ENCODE assay signal across 8 cellular contexts in the genomic region with DNA sequence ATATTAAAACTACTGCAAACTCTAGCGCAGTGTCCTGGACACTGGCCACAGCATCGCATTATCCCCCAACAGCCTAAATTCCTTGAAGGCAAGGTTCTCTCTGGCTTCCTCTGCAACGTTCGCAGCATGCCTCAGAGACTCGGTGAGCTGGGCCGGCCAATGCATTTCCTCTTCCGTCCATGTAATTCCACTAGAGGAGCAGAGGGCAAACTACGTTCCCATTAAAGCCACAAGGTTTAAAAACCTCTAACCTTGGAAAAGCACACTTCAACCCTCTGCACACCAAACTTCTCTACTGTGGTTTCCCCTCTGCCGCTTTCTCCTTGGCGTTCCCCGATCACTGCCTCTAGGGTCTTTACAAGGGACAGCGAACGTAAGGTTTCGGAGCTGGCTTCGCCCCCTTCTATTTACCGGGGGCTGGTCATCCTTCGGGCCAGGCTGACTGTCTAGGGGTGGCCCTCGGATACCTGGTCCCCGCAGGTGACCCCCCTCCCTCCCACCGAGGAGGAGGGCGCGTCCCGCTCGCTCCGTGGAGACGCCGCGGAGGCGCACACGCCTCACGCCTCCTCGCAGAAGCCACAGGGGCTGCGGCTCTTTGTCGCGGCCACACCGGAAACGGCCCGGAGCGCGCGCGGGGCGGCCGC. TPM values are rescaled to one million over a fixed set of nuclear protein-coding genes. Genes with fewer than 3 reads are reported as not detected.
DNase-seq lines count a peak whose midpoint lies in the region; ATAC-seq and TF ChIP-seq lines count a peak whose summit lies in the region.

No MANE protein-coding gene starts in this region.

- no peaks in the 10 kb centered on the region for H3K27me3 ChIP-seq in DND-41 (ENCODE audit: insufficient read depth, low read length, poor library complexity)
- H3K27me3 ChIP-seq in Panc1 (ENCODE audit: control insufficient read depth, insufficient read depth, low read length) = no peaks in the 10 kb centered on the region
- H3K27me3 ChIP-seq in mammary epithelial cell (ENCODE audit: insufficient read depth, low read length) = no peaks in the 10 kb centered on the region
- H3K27me3 ChIP-seq in kidney epithelial cell (ENCODE audit: control insufficient read depth, insufficient read depth, low read length) = no peaks in the 10 kb centered on the region
- no peaks in the 10 kb centered on the region for H3K27me3 ChIP-seq in spleen (replicated peaks in 1 of 7)

- TF ChIP-seq CTCF in DND-41 (IDR thresholded peaks at IDR 0.05; ENCODE audit: borderline replicate concordance, extremely low read depth, low read length, poor library complexity, severe bottlenecking) (no peak), Panc1 (IDR thresholded peaks at IDR 0.05) (no peak; the same call in 1 of the 2 replicates), mammary epithelial cell (conservative IDR thresholded peaks at IDR 0.05 in 1 of 2, IDR thresholded peaks at IDR 0.05 in 1 of 2; ENCODE audit: extremely low read depth in 1 of 2, insufficient read depth in 1 of 2, low read depth in 1 of 2, low read length in 2 of 2) (no peak), kidney epithelial cell (IDR thresholded peaks at IDR 0.05; ENCODE audit: insufficient read depth, low read length, poor library complexity, severe bottlenecking) (no peak), spleen (IDR thresholded peaks at IDR 0.05 in 8 of 11, conservative IDR thresholded peaks at IDR 0.05 in 3 of 11) (peak in 1 of 11 experiments; percentile 8), GM10248 (IDR thresholded peaks at IDR 0.05; ENCODE audit: control extremely low read depth, extremely low read depth, low read depth, missing control alignments) (no peak)

- H4K20me1 ChIP-seq in DND-41 (ENCODE audit: insufficient read depth, low read length) (no peaks in the 10 kb centered on the region), mammary epithelial cell (ENCODE audit: insufficient read depth, low read length) (no peaks in the 10 kb centered on the region)

- POLR2A ChIA-PET in Panc1 (lab: Charles Lee) (no interaction called here), GM10248 (lab: Yijun Ruan, JAX) (no interaction called here)

- peak overlapping the region; percentile 86 for H2AFZ ChIP-seq in DND-41 (ENCODE audit: low read depth, low read length)
- H2AFZ ChIP-seq in mammary epithelial cell (ENCODE audit: low read depth, low read length) = peak overlapping the region; percentile 97

- WGBS in mammary epithelial cell (ENCODE audit: low coverage, missing lambda C conversion rate) = 6% methylated on average over 16 of the region's 44 CpGs
- WGBS in spleen, 5 donors = 0 to 2% (median 1%) methylated on average over 17 to 44 of the region's 44 CpGs

- dilution Hi-C loops in mammary epithelial cell (cut with HindIII; ENCODE audit: low sequenced_read_pairs) = no loop called here

- TF ChIP-seq POLR2A in spleen (IDR thresholded peaks at IDR 0.05) = no peak

- peaks cover 37% of the 10 kb centered on the region for H3K79me2 ChIP-seq in DND-41 (ENCODE audit: insufficient read depth, low read length)
- peaks cover 38% of the 10 kb centered on the region for H3K79me2 ChIP-seq in mammary epithelial cell (ENCODE audit: insufficient read depth, low read length)

- H3K4me1 ChIP-seq in DND-41 (ENCODE audit: insufficient read depth, low read length) (peaks cover 38% of the 10 kb centered on the region), Panc1 (ENCODE audit: control insufficient read depth, insufficient read depth, low read length) (peaks cover 12% of the 10 kb centered on the region), mammary epithelial cell (ENCODE audit: insufficient read depth, low read length) (peaks cover 17% of the 10 kb centered on the region), spleen (peaks cover 6 to 58% (median 31%) of the 10 kb centered on the region in 6 donors)

- peak overlapping the region; percentile 94 for H3K9ac ChIP-seq in DND-41 (ENCODE audit: low read depth, low read length)
- peak overlapping the region; percentile 55 for H3K9ac ChIP-seq in mammary epithelial cell (ENCODE audit: insufficient read depth, low read length)

- intact Hi-C loops in Panc1 (cut with micrococcal nuclease; ENCODE audit: unreplicated experiment) (no loop called here), mammary epithelial cell (cut with micrococcal nuclease) (loop anchor here (1.0 kb wide), 1 partner anchor 67 kb away; no protein-coding TSS in a partner anchor), spleen (cut with DNase I; ENCODE audit: low total_unique reads) (no loop called here)

- H3K4me3 ChIP-seq in DND-41 (ENCODE audit: low read depth in 1 of 2, low read length in 2 of 2) = peak overlapping the region; percentile 23 to 69; a peak in 3 of 4 replicates
- H3K4me3 ChIP-seq in Panc1 (ENCODE audit: low read depth in 2 of 2, low read length in 2 of 2) = peak overlapping the region; percentile 69 to 91
- H3K4me3 ChIP-seq in mammary epithelial cell (replicated peaks in 1 of 3; ENCODE audit: insufficient read depth in 1 of 3, low read depth in 2 of 3, low read length in 3 of 3) = peak overlapping the region; percentile 53 to 74 (median 72)
- peak overlapping the region; percentile 59 for H3K4me3 ChIP-seq in kidney epithelial cell (ENCODE audit: low read depth, low read length)
- H3K4me3 ChIP-seq in spleen = peak overlapping the region; percentile 72 to 96 (median 87)

- no TSS peak for BruUV-seq in Panc1 (replicated peaks; lab: Mats Ljungman, UMichigan)
- BruUV-seq in mammary epithelial cell (replicated peaks; lab: Mats Ljungman, UMichigan) = no TSS peak

- H3K9me3 ChIP-seq in DND-41 (ENCODE audit: insufficient read depth, low read length, severe bottlenecking) = no peaks in the 10 kb centered on the region
- H3K9me3 ChIP-seq in Panc1 (ENCODE audit: control insufficient read depth, insufficient read depth, low read depth, low read length) = no peaks in the 10 kb centered on the region
- H3K9me3 ChIP-seq in mammary epithelial cell (replicated peaks; ENCODE audit: insufficient read depth, low read length) = no peaks in the 10 kb centered on the region
- H3K9me3 ChIP-seq in spleen = peaks cover 0 to 10% (median 6%) of the 10 kb centered on the region in 8 donors

- peak overlapping the region; percentile 71 for H3K27ac ChIP-seq in DND-41 (ENCODE audit: low read length)
- H3K27ac ChIP-seq in Panc1 (ENCODE audit: low read length) = peak overlapping the region; percentile 85
- peak overlapping the region; percentile 84 for H3K27ac ChIP-seq in mammary epithelial cell (ENCODE audit: insufficient read depth, low read depth, low read length)
- peak overlapping the region; percentile 88 to 98 (median 94) for H3K27ac ChIP-seq in spleen

- in situ Hi-C loops in Panc1 (cut with HindIII; ENCODE audit: low pct_unique_long_range_greater_than_20kb, low sequenced_read_pairs) = no loop called here
- in situ Hi-C loops in mammary epithelial cell (cut with MboI; ENCODE audit: low sequenced_read_pairs in 2 of 2) = no loop called here

- H3K36me3 ChIP-seq in DND-41 (ENCODE audit: insufficient read depth, low read length) (no peaks in the 10 kb centered on the region), Panc1 (ENCODE audit: control insufficient read depth, insufficient read depth, low read length) (no peaks in the 10 kb centered on the region; the same call in 1 of the 2 replicates), mammary epithelial cell (ENCODE audit: insufficient read depth, low read length) (no peaks in the 10 kb centered on the region), kidney epithelial cell (ENCODE audit: control insufficient read depth, insufficient read depth, low read length) (no peaks in the 10 kb centered on the region), spleen (no peaks in the 10 kb centered on the region)

- DNase-seq in DND-41 (no peak), Panc1 (ENCODE audit: low read depth, low spot score) (no peak), mammary epithelial cell (peak; percentile 21), kidney epithelial cell (ENCODE audit: low read depth) (no peak), spleen (peak; percentile 92), GM10248 (ENCODE audit: extremely low spot score) (no peak)

- ATAC-seq in DND-41 (ENCODE audit: insufficient read depth, low read depth) = peak; percentile 22
- ATAC-seq in GM19455 (IDR thresholded peaks at IDR 0.05; ENCODE audit: unreplicated experiment) = peak; percentile 12
- peak; percentile 51 for ATAC-seq in HG03457 (IDR thresholded peaks at IDR 0.05; ENCODE audit: unreplicated experiment)
- ATAC-seq in Panc1 = peak; percentile 71

- CTCF ChIA-PET in Panc1 (lab: Charles Lee) (no interaction called here), mammary epithelial cell (lab: Charles Lee; ENCODE audit: low non-redundant PET) (interaction anchor here (0.7 kb wide), 1 partner anchor 16 kb away, joined by 3 read pairs; no protein-coding TSS in a partner anchor), GM10248 (lab: Yijun Ruan, JAX) (interaction anchor here (1.0 to 7.2 kb wide), 5 partner anchors 9 to 51 kb away, joined by 3 to 77 read pairs (median 5); no protein-coding TSS in a partner anchor)

- peak overlapping the region; percentile 79 for H3K4me2 ChIP-seq in DND-41 (ENCODE audit: insufficient read depth, low read length)
- peak overlapping the region; percentile 84 for H3K4me2 ChIP-seq in mammary epithelial cell (ENCODE audit: insufficient read depth, low read depth, low read length)

RNA-seq across cellular contexts. Expression of a gene that starts 0.5 kb away (rescaled TPM):
- total RNA-seq in Panc1 (2021; ENCODE audit: unreplicated experiment) (31.0 TPM), mammary epithelial cell (10 to 100 TPM; 41.3 to 42.1 TPM), kidney epithelial cell (54.7 and 60.7 TPM in 2 replicates), spleen (10 to 100 TPM; 24.4 to 39.7 (median 34.0) TPM)
- polyA plus RNA-seq in Panc1 (2012; ENCODE audit: insufficient read length) = 29.2 TPM
- polyA plus RNA-seq in mammary epithelial cell (48.8 TPM), spleen (10 to 100 TPM; 23.5 to 33.6 (median 23.7) TPM)
- 39.4 TPM for polyA minus RNA-seq in mammary epithelial cell

Comparison
In these comparisons a context has a peak if more than half of its experiments do, and no peak if none do; other contexts are left out.
1. ATAC-seq: peak in every context shown above with its lines; median percentile 71 in Panc1; 51 in HG03457; 22 in DND-41; 12 in GM19455.
2. DNase-seq: peak in mammary epithelial cell (single experiment) and spleen (single experiment); none in DND-41 (single experiment), Panc1 (single experiment), kidney epithelial cell (single experiment) and GM10248 (single experiment).
3. Peak in every context shown above with its lines, with median percentiles within 50 percentile points of each other: H3K27ac ChIP-seq and H3K4me3 ChIP-seq.